ENCODE assay signal across 28 cellular contexts in genomic region chr20:53124075-53124532, GRCh38.
DNase-seq lines count a peak whose midpoint lies in the region; ATAC-seq, FAIRE-seq and TF ChIP-seq lines count a peak whose summit lies in the region.
"Had no signal": no experiment of that assay in that cellular context is flagged by ENCODE, and none has a peak within 500 bp of the region (broad histone marks: within the 10 kb centered on the region; RNA-seq: fewer than 3 reads in every experiment).

No MANE protein-coding gene starts in this region.

- H4K20me1 ChIP-seq in osteoblast (ENCODE audit: insufficient read depth, low read length) = no peaks in the 10 kb centered on the region
- H4K20me1 ChIP-seq: BLaER1 had no signal

- H3K4me3 Mint-ChIP-seq in activated CD4-positive, alpha-beta memory T cell treated with anti-CD3 and anti-CD28 coated beads for 36 hours = no peak overlapping the region
- H3K4me3 Mint-ChIP-seq: activated T-cell treated with anti-CD3 and anti-CD28 coated beads, Interleukin-2, amount 50 U/mL, for 72 hours; nephron; T-helper 1 cell treated with Interleukin-12 subunit alpha and Interleukin-12 subunit beta and Interleukin-4 antibody, amounts not matched to agents 30 μg/mL and 1 μg/mL, for 36 hours had no signal

- no peaks in the 10 kb centered on the region for H3K36me3 ChIP-seq in gastroesophageal sphincter
- no peaks in the 10 kb centered on the region for H3K36me3 ChIP-seq in small intestine (ENCODE audit: control insufficient read depth in 2 of 2, insufficient read depth in 2 of 2, low read length in 2 of 2)
- no peaks in the 10 kb centered on the region for H3K36me3 ChIP-seq in osteoblast (ENCODE audit: insufficient read depth, low read length)
- H3K36me3 ChIP-seq: BLaER1, esophagus squamous epithelium, SJCRH30, transverse colon had no signal

- TF ChIP-seq CTCF in gastroesophageal sphincter (IDR thresholded peaks at IDR 0.05) (no peak), omental fat pad (IDR thresholded peaks at IDR 0.05) (no peak), osteoblast (IDR thresholded peaks at IDR 0.05; ENCODE audit: extremely low read depth, low read depth, low read length) (no peak)

- H3K27me3 ChIP-seq in gastroesophageal sphincter = no peaks in the 10 kb centered on the region
- H3K27me3 ChIP-seq in small intestine (ENCODE audit: control insufficient read depth in 2 of 2, insufficient read depth in 2 of 2, low read length in 2 of 2) = no peaks in the 10 kb centered on the region
- no peaks in the 10 kb centered on the region for H3K27me3 ChIP-seq in osteoblast (ENCODE audit: insufficient read depth, low read length)
- H3K27me3 ChIP-seq: BLaER1, esophagus squamous epithelium, transverse colon had no signal

- H3K4me3 ChIP-seq in gastroesophageal sphincter (no peak overlapping the region), small intestine (ENCODE audit: low read depth in 1 of 2, low read length in 2 of 2) (no peak overlapping the region), osteoblast (ENCODE audit: insufficient read depth, low read length) (no peak overlapping the region)
- H3K4me3 ChIP-seq: A549, BLaER1, esophagus squamous epithelium, SJCRH30, smooth muscle cell, transverse colon had no signal

- no peaks in the 10 kb centered on the region for H3K27me3 Mint-ChIP-seq in activated CD4-positive, alpha-beta memory T cell treated with anti-CD3 and anti-CD28 coated beads for 36 hours

- intact Hi-C loops in Right ventricle myocardium inferior (cut with DNase I) (no loop called here), cardiac septum (cut with DNase I) (no loop called here)
- intact Hi-C loops in activated CD4-positive, alpha-beta memory T cell treated with anti-CD3 and anti-CD28 coated beads for 36 hours (cut with micrococcal nuclease) = no loop called here

- ATAC-seq in Right ventricle myocardium inferior = peak; percentile 95
- ATAC-seq in gastroesophageal sphincter = peak; percentile 92
- ATAC-seq in omental fat pad (ENCODE audit: low FRiP score) = peak; percentile 79
- ATAC-seq: A549; activated naive CD4-positive, alpha-beta T cell treated with anti-CD3 and anti-CD28 coated beads, Interleukin-2, amount 50 U/mL, for 72 hours; activated T-cell treated with anti-CD3 and anti-CD28 coated beads, Interleukin-2, amount 50 U/mL, for 72 hours; Panc1 had no signal

- no peaks in the 10 kb centered on the region for H3K4me1 ChIP-seq in gastroesophageal sphincter
- no peaks in the 10 kb centered on the region for H3K4me1 ChIP-seq in small intestine (ENCODE audit: control insufficient read depth in 2 of 2, insufficient read depth in 1 of 2, low read depth in 1 of 2, low read length in 1 of 2)
- no peaks in the 10 kb centered on the region for H3K4me1 ChIP-seq in osteoblast (ENCODE audit: insufficient read depth, low read length)
- H3K4me1 ChIP-seq: A549, BLaER1, Caco-2, esophagus squamous epithelium, SJCRH30, transverse colon had no signal

- FAIRE-seq in small intestine (lab: Jason Lieb, UNC) = no peak
- FAIRE-seq: A549, colon, GM19239 had no signal

- CTCF ChIA-PET in activated CD4-positive, alpha-beta memory T cell treated with anti-CD3 and anti-CD28 coated beads for 36 hours (lab: Charles Lee) = interaction anchor here (0.7 to 1.4 kb wide), 3 partner anchors 9 to 723 kb away, joined by 3 read pairs; no protein-coding TSS in a partner anchor

- H2AFZ ChIP-seq in osteoblast (ENCODE audit: low read length) = no peak overlapping the region

- TF ChIP-seq EP300 in gastroesophageal sphincter (IDR thresholded peaks at IDR 0.05) = no peak

- no peaks in the 10 kb centered on the region for H3K36me3 Mint-ChIP-seq in activated CD4-positive, alpha-beta memory T cell treated with anti-CD3 and anti-CD28 coated beads for 36 hours

- peak overlapping the region in 1 of 4 donors; percentile 23 for H3K27ac ChIP-seq in gastroesophageal sphincter
- H3K27ac ChIP-seq in small intestine (ENCODE audit: low read depth in 1 of 2, low read length in 1 of 2) = no peak overlapping the region
- H3K27ac ChIP-seq in osteoblast (ENCODE audit: low read depth, low read length) = no peak overlapping the region
- H3K27ac ChIP-seq: A549, BLaER1, SJCRH30, transverse colon had no signal

- WGBS in gastroesophageal sphincter (ENCODE audit: low coverage in 1 of 2), 2 donors = 55 to 65% methylated on average over 2 of the region's 2 CpGs
- WGBS in small intestine, 3 donors = 69 to 84% (median 80%) methylated on average over 2 of the region's 2 CpGs

- POLR2A ChIA-PET in activated CD4-positive, alpha-beta memory T cell treated with anti-CD3 and anti-CD28 coated beads for 36 hours (lab: Charles Lee) = no interaction called here

- peaks cover 13% of the 10 kb centered on the region for H3K4me1 Mint-ChIP-seq in activated CD4-positive, alpha-beta memory T cell treated with anti-CD3 and anti-CD28 coated beads for 36 hours (ENCODE audit: low read depth)

- H3K9me3 ChIP-seq in gastroesophageal sphincter (no peaks in the 10 kb centered on the region), small intestine (ENCODE audit: control insufficient read depth, low read depth) (no peaks in the 10 kb centered on the region), osteoblast (ENCODE audit: low read depth, low read length) (no peaks in the 10 kb centered on the region)
- H3K9me3 ChIP-seq: A549, BLaER1, Caco-2, esophagus squamous epithelium, SJCRH30, transverse colon had no signal

- no peak overlapping the region for H3K4me2 ChIP-seq in osteoblast (ENCODE audit: insufficient read depth, low read length)
- H3K4me2 ChIP-seq: A549, BLaER1, smooth muscle cell had no signal

- no peaks in the 10 kb centered on the region for H3K9me3 Mint-ChIP-seq in activated CD4-positive, alpha-beta memory T cell treated with anti-CD3 and anti-CD28 coated beads for 36 hours
- H3K9me3 Mint-ChIP-seq: activated T-cell treated with anti-CD3 and anti-CD28 coated beads, Interleukin-2, amount 50 U/mL, for 72 hours; nephron; T-helper 1 cell treated with Interleukin-12 subunit alpha and Interleukin-12 subunit beta and Interleukin-4 antibody, amounts not matched to agents 30 μg/mL and 1 μg/mL, for 36 hours had no signal

- no peak overlapping the region for H3K27ac Mint-ChIP-seq in activated CD4-positive, alpha-beta memory T cell treated with anti-CD3 and anti-CD28 coated beads for 36 hours
- H3K27ac Mint-ChIP-seq: activated T-cell treated with anti-CD3 and anti-CD28 coated beads, Interleukin-2, amount 50 U/mL, for 72 hours; nephron; T-helper 1 cell treated with Interleukin-12 subunit alpha and Interleukin-12 subunit beta and Interleukin-4 antibody, amounts not matched to agents 30 μg/mL and 1 μg/mL, for 36 hours had no signal

- no peak for TF ChIP-seq POLR2A in gastroesophageal sphincter (IDR thresholded peaks at IDR 0.05)

- DNase-seq in Right ventricle myocardium inferior (ENCODE audit: missing footprints) (peak; percentile 71), cardiac septum (ENCODE audit: low spot score) (no peak), omental fat pad (ENCODE audit: low spot score) (no peak), NCI-H748 (lab: John Stamatoyannopoulos, UW; ENCODE audit: unreplicated experiment) (no peak), small intestine (no peak), osteoblast (ENCODE audit: insufficient read length, low spot score, missing footprints) (no peak)
- no peak for DNase-seq in activated CD4-positive, alpha-beta memory T cell treated with anti-CD3 and anti-CD28 coated beads for 36 hours
- DNase-seq: activated CD4-positive, alpha-beta T cell treated with anti-CD3 and anti-CD28 coated beads for 4 hours; activated T-cell treated with anti-CD3 and anti-CD28 coated beads, Interleukin-2, amount 50 U/mL, for 72 hours; Caco-2; esophagus squamous epithelium; glutamatergic neuron; NCI-H1105; NK-92 treated with Interleukin-12 subunit alpha and Interleukin-12 subunit beta, amount 100 ng/mL, for 24 hours; SJCRH30; stimulated activated CD4-positive, alpha-beta T cell treated with anti-CD3 and anti-CD28 coated beads, Interleukin-4, amount 100 ng/mL, for 1 hour; stimulated activated naive CD4-positive, alpha-beta T cell; transverse colon had no signal

- H3K79me2 ChIP-seq in osteoblast (ENCODE audit: insufficient read depth, low read length) = no peaks in the 10 kb centered on the region
